ENCODE assay signal across 33 cellular contexts in the genomic region with DNA sequence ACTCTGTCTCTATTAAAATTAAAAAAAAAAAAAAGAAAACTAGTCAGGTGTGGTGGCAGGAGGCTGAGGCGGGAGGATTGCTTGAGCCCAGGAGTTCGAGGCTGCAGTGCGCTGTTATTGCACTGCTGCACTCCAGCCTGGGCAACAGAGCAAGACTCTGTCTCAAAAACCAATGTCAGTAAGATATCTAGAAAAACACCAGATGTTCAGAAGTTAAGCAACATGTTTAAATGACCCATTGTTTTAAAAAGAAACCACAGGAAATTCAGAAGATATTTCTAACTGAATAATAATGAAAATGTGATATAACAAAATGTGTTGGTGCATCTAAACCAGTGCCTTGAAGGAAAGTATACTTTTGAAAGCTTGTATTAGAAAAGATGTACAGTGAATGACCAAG.
DNase-seq lines count a peak whose midpoint lies in the region; ATAC-seq, FAIRE-seq and TF ChIP-seq lines count a peak whose summit lies in the region.
"Had no signal": no experiment of that assay in that cellular context is flagged by ENCODE, and none has a peak within 500 bp of the region (broad histone marks: within the 10 kb centered on the region; RNA-seq: fewer than 3 reads in every experiment).

No MANE protein-coding gene starts in this region.

- H3K4me1 Mint-ChIP-seq in central memory CD8-positive, alpha-beta T cell, result peaks cover 12% of the 10 kb centered on the region
- peaks cover 2 to 15% of the 10 kb centered on the region in 2 donors for H3K4me1 Mint-ChIP-seq in stimulated activated naive B cell treated with anti-CD40 and anti-IgM and Interleukin-4, amounts not matched to agents 10 μg/mL and 1 μg/mL and 100 μg/mL, for 72 hours

- no peaks in the 10 kb centered on the region for H3K9me3 ChIP-seq in HepG2 (ENCODE audit: low read length)
- no peaks in the 10 kb centered on the region for H3K9me3 ChIP-seq in right lobe of liver
- H3K9me3 ChIP-seq: A549, ascending aorta, gastroesophageal sphincter, neutrophil, psoas muscle, thoracic aorta, uterus had no signal

- H3K9ac ChIP-seq in HepG2 (ENCODE audit: insufficient read depth, low read depth, low read length), result no peak overlapping the region

- BruUV-seq in HepG2 (replicated peaks; lab: Mats Ljungman, UMichigan), result TSS peak; percentile 10

- no peaks in the 10 kb centered on the region for H3K9me3 Mint-ChIP-seq in central memory CD8-positive, alpha-beta T cell
- no peaks in the 10 kb centered on the region for H3K9me3 Mint-ChIP-seq in stimulated activated naive B cell treated with anti-CD40 and anti-IgM and Interleukin-4, amounts not matched to agents 10 μg/mL and 1 μg/mL and 100 μg/mL, for 72 hours
- H3K9me3 Mint-ChIP-seq: activated CD8-positive, alpha-beta T cell treated with anti-CD3 and anti-CD28 coated beads for 36 hours; CD8-positive, alpha-beta memory T cell; H9; immature natural killer cell; stimulated activated naive CD8-positive, alpha-beta T cell treated with anti-CD3 and anti-CD28 coated beads, Interleukin-15, Interleukin-2, amounts not matched to agents 100 ng/mL and 50 ng/mL, for 24 hours had no signal

- DNase-seq in HepG2 (ENCODE audit: low spot score) (no peak), right lobe of liver (no peak), fibroblast of the aortic adventitia (ENCODE audit: low read depth) (peak; percentile 76), NCI-H2196 (lab: John Stamatoyannopoulos, UW; ENCODE audit: unreplicated experiment) (no peak), NOMO-1 treated with DMSO at 0.1 percent for 48 hours (lab: John Stamatoyannopoulos, UW; ENCODE audit: unreplicated experiment) (no peak)
- no peak for DNase-seq in central memory CD8-positive, alpha-beta T cell (ENCODE audit: low spot score in 2 of 2)
- DNase-seq in stimulated activated naive B cell treated with anti-CD40 and anti-IgM and Interleukin-4, amounts not matched to agents 10 μg/mL and 1 μg/mL and 100 μg/mL, for 72 hours, result no peak
- DNase-seq in effector CD8-positive, alpha-beta T cell (lab: John Stamatoyannopoulos, UW), result no peak
- DNase-seq: activated CD4-positive, alpha-beta T cell treated with anti-CD3 and anti-CD28 coated beads for 1 hour; activated CD8-positive, alpha-beta T cell treated with anti-CD3 and anti-CD28 coated beads for 36 hours; activated effector memory CD4-positive, alpha-beta T cell treated with Interleukin-2 at 50 U/mL for 16 hours; caudate nucleus; CD8-positive, alpha-beta memory T cell; H9; hypothalamus; immature natural killer cell; NCI-H1105 treated with DMSO at 0.1 percent for 48 hours; NCI-H2081; NCI-H82; psoas muscle; T-helper 17 cell; uterus had no signal

- TF ChIP-seq CTCF in HepG2 (CRISPR knock-in tag; IDR thresholded peaks at IDR 0.05) (no peak), right lobe of liver (IDR thresholded peaks at IDR 0.05) (no peak), fibroblast of the aortic adventitia (IDR thresholded peaks at IDR 0.05; ENCODE audit: insufficient read depth, low read length) (no peak)

- H2AFZ ChIP-seq in HepG2 (ENCODE audit: low read length), result no peak overlapping the region

- no peaks in the 10 kb centered on the region for H4K20me1 ChIP-seq in HepG2 (ENCODE audit: insufficient read depth, low read length)

- FAIRE-seq in HepG2 (lab: Jason Lieb, UNC), result no peak
- FAIRE-seq: A549 had no signal

- H3K27me3 Mint-ChIP-seq in central memory CD8-positive, alpha-beta T cell, result no peaks in the 10 kb centered on the region
- no peaks in the 10 kb centered on the region for H3K27me3 Mint-ChIP-seq in stimulated activated naive B cell treated with anti-CD40 and anti-IgM and Interleukin-4, amounts not matched to agents 10 μg/mL and 1 μg/mL and 100 μg/mL, for 72 hours
- H3K27me3 Mint-ChIP-seq: activated CD8-positive, alpha-beta T cell treated with anti-CD3 and anti-CD28 coated beads for 36 hours; activated naive CD8-positive, alpha-beta T cell; B cell; CD8-positive, alpha-beta memory T cell; stimulated activated naive CD8-positive, alpha-beta T cell treated with anti-CD3 and anti-CD28 coated beads, Interleukin-15, Interleukin-2, amounts not matched to agents 100 ng/mL and 50 ng/mL, for 24 hours; T-helper 17 cell had no signal

- peaks cover 6% of the 10 kb centered on the region for H3K36me3 Mint-ChIP-seq in central memory CD8-positive, alpha-beta T cell (ENCODE audit: insufficient read depth)
- peaks cover 24 to 45% of the 10 kb centered on the region in 2 donors for H3K36me3 Mint-ChIP-seq in stimulated activated naive B cell treated with anti-CD40 and anti-IgM and Interleukin-4, amounts not matched to agents 10 μg/mL and 1 μg/mL and 100 μg/mL, for 72 hours

- no peaks in the 10 kb centered on the region for H3K79me2 ChIP-seq in HepG2 (ENCODE audit: insufficient read depth, low read length)

- H3K4me2 ChIP-seq in HepG2 (ENCODE audit: low read depth, low read length), result no peak overlapping the region
- H3K4me2 ChIP-seq: A549 had no signal

- H3K27ac Mint-ChIP-seq in central memory CD8-positive, alpha-beta T cell (ENCODE audit: low read depth), result peak overlapping the region; percentile 5
- H3K27ac Mint-ChIP-seq in stimulated activated naive B cell treated with anti-CD40 and anti-IgM and Interleukin-4, amounts not matched to agents 10 μg/mL and 1 μg/mL and 100 μg/mL, for 72 hours, result no peak overlapping the region
- H3K27ac Mint-ChIP-seq: activated CD8-positive, alpha-beta T cell treated with anti-CD3 and anti-CD28 coated beads for 36 hours; activated naive CD8-positive, alpha-beta T cell; B cell; CD8-positive, alpha-beta memory T cell; H9; stimulated activated naive CD8-positive, alpha-beta T cell treated with anti-CD3 and anti-CD28 coated beads, Interleukin-15, Interleukin-2, amounts not matched to agents 100 ng/mL and 50 ng/mL, for 24 hours; T-helper 17 cell had no signal

- TF ChIP-seq RAD21 in HepG2 (CRISPR knock-in tag; IDR thresholded peaks at IDR 0.05), result no peak

- TF ChIP-seq EP300 in HepG2 (IDR thresholded peaks at IDR 0.05; ENCODE audit: low read depth in 2 of 2, low read length in 2 of 2), result no peak
- TF ChIP-seq EP300 in HepG2 (CRISPR knock-in tag; IDR thresholded peaks at IDR 0.05; ENCODE audit: borderline replicate concordance), result no peak

- H3K27ac ChIP-seq in HepG2 (ENCODE audit: extremely low read length, insufficient read depth, low read length), result no peak overlapping the region
- H3K27ac ChIP-seq in right lobe of liver, result no peak overlapping the region
- H3K27ac ChIP-seq: A549, ascending aorta, epithelial cell of prostate, gastroesophageal sphincter, neutrophil, psoas muscle, RWPE1, thoracic aorta, uterus had no signal

- H3K4me3 ChIP-seq in HepG2 (replicated peaks in 1 of 3; ENCODE audit: insufficient read depth in 1 of 3, low read depth in 2 of 3, low read length in 3 of 3) (no peak overlapping the region), right lobe of liver (no peak overlapping the region), fibroblast of the aortic adventitia (ENCODE audit: low read depth, low read length) (no peak overlapping the region)
- H3K4me3 ChIP-seq: A549, ascending aorta, gastroesophageal sphincter, psoas muscle, thoracic aorta, uterus had no signal

- CTCF ChIA-PET in HepG2 (lab: Yijun Ruan, JAX; ENCODE audit: low intra/inter-chr PET ratio, low total read pairs), result no interaction called here

- POLR2A ChIA-PET in HepG2 (lab: Yijun Ruan, JAX), result no interaction called here

- H3K36me3 ChIP-seq in HepG2 (replicated peaks in 1 of 2; ENCODE audit: control insufficient read depth in 1 of 2, insufficient read depth in 2 of 2, low read length in 2 of 2), result peaks cover 2 to 8% of the 10 kb centered on the region in 2 experiments; a peak in 2 of 5 replicates
- no peaks in the 10 kb centered on the region for H3K36me3 ChIP-seq in right lobe of liver
- H3K36me3 ChIP-seq: ascending aorta, neutrophil, thoracic aorta, uterus had no signal

- H3K27me3 ChIP-seq in HepG2 (ENCODE audit: control insufficient read depth in 1 of 2, insufficient read depth in 2 of 2, low read length in 2 of 2) (no peaks in the 10 kb centered on the region), right lobe of liver (no peaks in the 10 kb centered on the region)
- H3K27me3 ChIP-seq: ascending aorta, gastroesophageal sphincter, neutrophil, uterus had no signal

- ATAC-seq in HepG2, result no peak
- ATAC-seq in right lobe of liver, result no peak
- ATAC-seq in central memory CD8-positive, alpha-beta T cell (replicated peaks; ENCODE audit: extremely low read depth, poor library complexity, severe bottlenecking), result no peak
- ATAC-seq in stimulated activated naive B cell treated with anti-CD40 and anti-IgM and Interleukin-4, amounts not matched to agents 10 μg/mL and 1 μg/mL and 100 μg/mL, for 72 hours (replicated peaks), result no peak
- ATAC-seq: A549; activated CD8-positive, alpha-beta T cell treated with anti-CD3 and anti-CD28 coated beads for 36 hours; gastroesophageal sphincter; psoas muscle; SK-N-SH treated with all-trans-retinoic acid at 6 μM for 48 hours; T-helper 17 cell had no signal

- in situ Hi-C loops in HepG2 (cut with HindIII; ENCODE audit: extremely low pct_ligation_motif_present, low pct_unique_long_range_greater_than_20kb), result loop anchor here (25.0 kb wide), 1 partner anchor 364 kb away; no protein-coding TSS in a partner anchor

- H3K4me3 Mint-ChIP-seq in central memory CD8-positive, alpha-beta T cell, result no peak overlapping the region
- H3K4me3 Mint-ChIP-seq in stimulated activated naive B cell treated with anti-CD40 and anti-IgM and Interleukin-4, amounts not matched to agents 10 μg/mL and 1 μg/mL and 100 μg/mL, for 72 hours, result no peak overlapping the region
- H3K4me3 Mint-ChIP-seq: activated CD8-positive, alpha-beta T cell treated with anti-CD3 and anti-CD28 coated beads for 36 hours; activated naive CD8-positive, alpha-beta T cell; B cell; CD8-positive, alpha-beta memory T cell; H9; immature natural killer cell; stimulated activated naive CD8-positive, alpha-beta T cell treated with anti-CD3 and anti-CD28 coated beads, Interleukin-15, Interleukin-2, amounts not matched to agents 100 ng/mL and 50 ng/mL, for 24 hours; T-helper 17 cell had no signal

- TF ChIP-seq POLR2A in HepG2 (IDR thresholded peaks at IDR 0.05; ENCODE audit: insufficient read depth in 1 of 2, low read depth in 2 of 2, low read length in 2 of 2) (no peak), right lobe of liver (IDR thresholded peaks at IDR 0.05) (no peak)

- WGBS in HepG2 (ENCODE audit: low lambda C conversion rate), result 97% methylated on average over 3 of the region's 3 CpGs
- WGBS in right lobe of liver (ENCODE audit: insufficient coverage, low coverage, low lambda C conversion rate, missing lambda C conversion rate), result 100% methylated on average over 3 of the region's 3 CpGs

- intact Hi-C loops in HepG2 (cut with micrococcal nuclease; ENCODE audit: unreplicated experiment) (no loop called here), right lobe of liver (cut with DNase I) (no loop called here)

- H3K4me1 ChIP-seq in HepG2 (ENCODE audit: insufficient read depth, low read length) (peaks cover 7% of the 10 kb centered on the region), right lobe of liver (peaks cover 0 to 11% (median 0%) of the 10 kb centered on the region in 4 donors)
- H3K4me1 ChIP-seq: ascending aorta, gastroesophageal sphincter, uterus had no signal

TF ChIP-seq in HepG2, 621 proteins besides CTCF, POLR2A, EP300 and RAD21:
- peak; percentile 24; the same call in 1 of the 2 replicates for TF ChIP-seq ZNF121 (CRISPR knock-in tag; IDR thresholded peaks at IDR 0.05)
- TF ChIP-seq HES4 (CRISPR knock-in tag; IDR thresholded peaks at IDR 0.05; ENCODE audit: borderline replicate concordance), result no peak
